ENCODE assay signal across 8 cellular contexts in the genomic region with DNA sequence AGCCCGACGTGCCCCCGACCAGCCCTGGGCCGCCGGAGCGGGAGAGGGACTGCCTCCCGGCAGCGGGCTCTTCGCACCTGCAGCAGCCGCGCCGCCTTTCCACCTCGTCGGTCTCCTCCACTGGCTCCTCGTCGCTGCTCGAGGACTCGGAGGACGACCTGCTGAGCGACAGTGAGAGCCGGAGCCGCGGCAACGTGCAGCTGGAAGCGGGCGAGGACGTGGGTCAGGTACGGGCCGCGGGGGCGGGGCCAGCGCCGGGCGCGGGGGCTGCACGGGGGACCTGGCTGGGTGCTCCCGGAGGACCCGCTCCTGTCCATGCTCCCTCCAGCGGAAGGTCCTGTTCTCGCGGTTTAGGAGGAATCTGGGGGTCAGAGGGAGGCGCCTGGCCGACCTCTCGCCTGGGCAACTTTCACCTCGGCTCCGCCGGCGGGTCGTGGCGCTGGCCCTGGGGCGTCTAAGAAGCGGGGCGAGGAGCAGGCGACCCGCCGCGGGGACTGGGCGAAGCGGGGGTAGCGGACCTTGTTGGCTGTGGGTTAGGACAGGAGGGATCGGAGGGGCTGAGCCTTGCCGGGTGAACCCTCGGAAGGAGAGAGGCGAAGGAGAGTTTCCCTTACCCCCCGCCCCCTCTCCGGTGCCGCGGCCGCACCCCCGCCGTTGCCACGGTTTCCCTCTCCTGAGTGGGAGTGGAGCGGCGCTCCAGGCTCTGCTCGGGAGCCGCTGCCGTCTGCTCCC. TPM values are rescaled to one million over a fixed set of nuclear protein-coding genes. Genes with fewer than 3 reads are reported as not detected.
DNase-seq lines count a peak whose midpoint lies in the region; ATAC-seq and TF ChIP-seq lines count a peak whose summit lies in the region.

No MANE protein-coding gene starts in this region.

- H3K4me3 ChIP-seq in NT2/D1 (ENCODE audit: insufficient read length, low read depth) (peak overlapping the region; percentile 42), astrocyte of the cerebellum (ENCODE audit: low read depth, low read length) (peak overlapping the region; percentile 19), right lobe of liver (peak overlapping the region; percentile 35 to 56 (median 36)), stomach smooth muscle (ENCODE audit: low read length in 2 of 2) (peak overlapping the region; percentile 31 to 73)

- DNase-seq in NCI-H345 (lab: John Stamatoyannopoulos, UW) (peak; percentile 25), NCI-H345 treated with DMSO at 0.1 percent for 48 hours (lab: John Stamatoyannopoulos, UW; ENCODE audit: unreplicated experiment) (no peak), NT2/D1 (ENCODE audit: low read depth, low spot score) (no peak), astrocyte of the cerebellum (ENCODE audit: low read depth) (no peak), right lobe of liver (peak in 2 of 3 donors; percentile 42 to 64), G401 (ENCODE audit: low spot score) (no peak)

- ATAC-seq in HG02759 (IDR thresholded peaks at IDR 0.05; ENCODE audit: unreplicated experiment) (peak; percentile 20), right lobe of liver (no peak)

- 1% methylated on average over 23 of the region's 77 CpGs for WGBS in right lobe of liver (ENCODE audit: insufficient coverage, low coverage, low lambda C conversion rate, missing lambda C conversion rate)

- H3K27me3 ChIP-seq in NT2/D1 (ENCODE audit: insufficient read depth, insufficient read length) (peaks cover 78% of the 10 kb centered on the region), right lobe of liver (no peaks in the 10 kb centered on the region), stomach smooth muscle (ENCODE audit: control insufficient read depth in 1 of 2, insufficient read depth in 2 of 2, low read length in 2 of 2) (peaks cover 17 to 29% of the 10 kb centered on the region in 2 donors)

- in situ Hi-C loops in astrocyte of the cerebellum (cut with HindIII; ENCODE audit: low sequenced_read_pairs) (no loop called here), G401 (cut with HindIII; ENCODE audit: low sequenced_read_pairs) (no loop called here)

- H3K9me3 ChIP-seq in NT2/D1 (ENCODE audit: insufficient read depth, low read length) (no peaks in the 10 kb centered on the region), right lobe of liver (no peaks in the 10 kb centered on the region), stomach smooth muscle (ENCODE audit: control insufficient read depth in 2 of 2, low read length in 2 of 2) (no peaks in the 10 kb centered on the region)

- intact Hi-C loops in right lobe of liver (cut with DNase I) = no loop called here

- TF ChIP-seq POLR2A in right lobe of liver (IDR thresholded peaks at IDR 0.05) = no peak

- H3K36me3 ChIP-seq in NT2/D1 (ENCODE audit: insufficient read depth, insufficient read length, low read length) (no peaks in the 10 kb centered on the region), right lobe of liver (no peaks in the 10 kb centered on the region), stomach smooth muscle (ENCODE audit: control insufficient read depth in 2 of 2, insufficient read depth in 2 of 2, low read length in 2 of 2) (no peaks in the 10 kb centered on the region)

- H3K4me1 ChIP-seq in NT2/D1 (ENCODE audit: insufficient read depth, insufficient read length) (peaks cover 7% of the 10 kb centered on the region), right lobe of liver (peaks cover 0 to 27% (median 2%) of the 10 kb centered on the region in 4 donors), stomach smooth muscle (ENCODE audit: control insufficient read depth, insufficient read depth, low read length) (peaks cover 30% of the 10 kb centered on the region)

- H3K9ac ChIP-seq in NT2/D1 (ENCODE audit: insufficient read length, low read depth) (peak overlapping the region; percentile 70), stomach smooth muscle (ENCODE audit: low read length in 2 of 2) (no peak overlapping the region)

- no peak for TF ChIP-seq CTCF in astrocyte of the cerebellum (IDR thresholded peaks at IDR 0.05; ENCODE audit: low read depth, low read length, missing control alignments)
- TF ChIP-seq CTCF in right lobe of liver (IDR thresholded peaks at IDR 0.05) = no peak

- H3K27ac ChIP-seq in right lobe of liver (no peak overlapping the region), stomach smooth muscle (ENCODE audit: low read length) (no peak overlapping the region)

RNA-seq across cellular contexts. Expression of a gene that starts 0.7 kb away (rescaled TPM):
- total RNA-seq in right lobe of liver = 10 to 100 TPM in 2 of 6 experiments, 1 to 10 TPM in 1, under 1 TPM in 3; 0.60 to 15.5 (median 1.4) TPM
- 12.4 and 20.0 TPM in 2 replicates for total RNA-seq in G401 (2014; rRNA removed; shearing (Covaris generic))

RNA-seq across cellular contexts. Expression of a gene that starts 19.3 kb away (rescaled TPM):
- 1 to 10 TPM in 4 of 6 experiments, under 1 TPM in 2; 0.56 to 3.3 (median 1.8) TPM for total RNA-seq in right lobe of liver
- total RNA-seq in G401 (2014; rRNA removed; shearing (Covaris generic)) = not detected in 2 replicates

RNA-seq across cellular contexts. Expression of a gene that starts 49.7 kb away (rescaled TPM):
- 10 to 100 TPM; 13.9 to 20.8 (median 17.9) TPM for total RNA-seq in right lobe of liver
- 24.3 and 46.5 TPM in 2 replicates for total RNA-seq in G401 (2014; rRNA removed; shearing (Covaris generic))

Comparison
In these comparisons a context has a peak if more than half of its experiments do, and no peak if none do; other contexts are left out.
1. DNase-seq: peak in NCI-H345 (single experiment) and right lobe of liver (2 of 3); none in NCI-H345 treated with DMSO at 0.1 percent for 48 hours (single experiment), NT2/D1 (single experiment), astrocyte of the cerebellum (single experiment) and G401 (single experiment).
2. Peak in every context shown above with its lines, with median percentiles within 50 percentile points of each other: H3K4me3 ChIP-seq.